Comparison of ENCODE assay signal across 14 cellular contexts in genomic region chr11:65609236-65609635, GRCh38. TPM values are rescaled to one million over a fixed set of nuclear protein-coding genes. Genes with fewer than 3 reads are reported as not detected.
DNase-seq lines count a peak whose midpoint lies in the region; ATAC-seq and TF ChIP-seq lines count a peak whose summit lies in the region.
"Had no signal": no experiment of that assay in that cellular context is flagged by ENCODE, and none has a peak within 500 bp of the region (broad histone marks: within the 10 kb centered on the region; RNA-seq: fewer than 3 reads in every experiment).

No MANE protein-coding gene starts in this region.

- H3K9me3 Mint-ChIP-seq in CD4-positive, alpha-beta T cell = no peaks in the 10 kb centered on the region
- H3K9me3 Mint-ChIP-seq: mesothelial cell of epicardium had no signal

- H3K27ac Mint-ChIP-seq in CD4-positive, alpha-beta T cell = peak overlapping the region; percentile 62
- peak overlapping the region; percentile 94 for H3K27ac Mint-ChIP-seq in T-helper 17 cell
- H3K27ac Mint-ChIP-seq: mesothelial cell of epicardium had no signal

- H3K27me3 ChIP-seq in CD4-positive, alpha-beta T cell (ENCODE audit: control insufficient read depth, insufficient read depth, low read length) = no peaks in the 10 kb centered on the region
- H3K27me3 ChIP-seq in neutrophil = no peaks in the 10 kb centered on the region
- H3K27me3 ChIP-seq in osteoblast (ENCODE audit: insufficient read depth, low read length) = no peaks in the 10 kb centered on the region

- no peak overlapping the region for H3K27ac ChIP-seq in CD4-positive, alpha-beta T cell (ENCODE audit: low read depth, low read length)
- H3K27ac ChIP-seq in neutrophil = peak overlapping the region; percentile 98
- H3K27ac ChIP-seq in osteoblast (ENCODE audit: low read depth, low read length) = no peak overlapping the region
- H3K27ac ChIP-seq: epithelial cell of prostate had no signal

- TF ChIP-seq CTCF in CD4-positive, alpha-beta T cell (IDR thresholded peaks at IDR 0.05) = no peak
- TF ChIP-seq CTCF in neutrophil (IDR thresholded peaks at IDR 0.05) = no peak
- TF ChIP-seq CTCF in osteoblast (IDR thresholded peaks at IDR 0.05; ENCODE audit: extremely low read depth, low read depth, low read length) = no peak

- TF ChIP-seq POLR2A in erythroblast (IDR thresholded peaks at IDR 0.05; ENCODE audit: low read length) = no peak

- H3K36me3 Mint-ChIP-seq in CD4-positive, alpha-beta T cell (ENCODE audit: low read depth) = peaks cover 74% of the 10 kb centered on the region
- no peaks in the 10 kb centered on the region for H3K36me3 Mint-ChIP-seq in T-helper 17 cell (ENCODE audit: low read depth)

- no peak for ATAC-seq in CD4-positive, alpha-beta T cell (ENCODE audit: poor library complexity)
- no peak for ATAC-seq in T-helper 17 cell

- POLR2A ChIA-PET in CD4-positive, alpha-beta T cell (lab: Charles Lee) = interaction anchor here (1.2 kb wide), 1 partner anchor 43 kb away, joined by 3 read pairs; no protein-coding TSS in a partner anchor

- H3K4me3 Mint-ChIP-seq in CD4-positive, alpha-beta T cell = peak overlapping the region; percentile 60
- no peak overlapping the region for H3K4me3 Mint-ChIP-seq in T-helper 17 cell
- H3K4me3 Mint-ChIP-seq: mesothelial cell of epicardium had no signal

- H2AFZ ChIP-seq in osteoblast (ENCODE audit: low read length) = no peak overlapping the region

- no peak for DNase-seq in CD4-positive, alpha-beta T cell
- DNase-seq in T-helper 17 cell (no peak), erythroblast (lab: John Stamatoyannopoulos, UW) (peak; percentile 66 to 70), osteoblast (ENCODE audit: insufficient read length, low spot score, missing footprints) (no peak), superior temporal gyrus (ENCODE audit: extremely low spot score) (no peak)
- DNase-seq in activated effector memory CD4-positive, alpha-beta T cell treated with anti-CD3 and anti-CD28 coated beads, Interleukin-2, amount 50 U/mL, for 16 hours = no peak
- DNase-seq: COR-L47; NCI-H2029; NCI-H774; stimulated activated CD4-positive, alpha-beta T cell treated with anti-CD3 and anti-CD28 coated beads, Interleukin-2, amount 100 ng/mL, for 48 hours had no signal

- intact Hi-C loops in CD4-positive, alpha-beta T cell (cut with DNase I, micrococcal nuclease) = no loop called here

- H3K4me1 Mint-ChIP-seq in CD4-positive, alpha-beta T cell (ENCODE audit: low read depth) = peaks cover 35% of the 10 kb centered on the region
- H3K4me1 Mint-ChIP-seq in T-helper 17 cell = peaks cover 33% of the 10 kb centered on the region

- no peaks in the 10 kb centered on the region for H3K27me3 Mint-ChIP-seq in CD4-positive, alpha-beta T cell
- H3K27me3 Mint-ChIP-seq in T-helper 17 cell = no peaks in the 10 kb centered on the region

- peaks cover 77% of the 10 kb centered on the region for H3K36me3 ChIP-seq in neutrophil
- peaks cover 25% of the 10 kb centered on the region for H3K36me3 ChIP-seq in osteoblast (ENCODE audit: insufficient read depth, low read length)

- CTCF ChIA-PET in CD4-positive, alpha-beta T cell (lab: Charles Lee) = interaction anchor here (1.2 kb wide), 1 partner anchor 14 kb away, joined by 3 read pairs; the partner anchor contains the start of gene KCNK7

- no peak overlapping the region for H3K4me2 ChIP-seq in osteoblast (ENCODE audit: insufficient read depth, low read length)

- H3K4me1 ChIP-seq in neutrophil (ENCODE audit: control insufficient read depth in 1 of 2, insufficient read depth in 1 of 2, low read depth in 1 of 2, low read length in 1 of 2) (peaks cover 47 to 52% of the 10 kb centered on the region in 2 experiments), osteoblast (ENCODE audit: insufficient read depth, low read length) (peaks cover 33% of the 10 kb centered on the region)

- H3K79me2 ChIP-seq in osteoblast (ENCODE audit: insufficient read depth, low read length) = peaks cover 58% of the 10 kb centered on the region

- H3K9me3 ChIP-seq in CD4-positive, alpha-beta T cell (ENCODE audit: control insufficient read depth, low read length) = no peaks in the 10 kb centered on the region
- H3K9me3 ChIP-seq in T-helper 17 cell (ENCODE audit: control insufficient read depth, low read length, poor library complexity, severe bottlenecking) (no peaks in the 10 kb centered on the region), neutrophil (no peaks in the 10 kb centered on the region), osteoblast (ENCODE audit: low read depth, low read length) (no peaks in the 10 kb centered on the region)

- H3K4me3 ChIP-seq in neutrophil (ENCODE audit: low read depth in 1 of 2, low read length in 1 of 2) (no peak overlapping the region), osteoblast (ENCODE audit: insufficient read depth, low read length) (no peak overlapping the region)

- H4K20me1 ChIP-seq in osteoblast (ENCODE audit: insufficient read depth, low read length) = peaks cover 52% of the 10 kb centered on the region

RNA-seq across cellular contexts. Expression of gene MAP3K11, which starts 4.8 kb away (rescaled TPM):
- 10 to 100 TPM; 45.2 to 45.8 TPM for total RNA-seq in CD4-positive, alpha-beta T cell
- total RNA-seq in T-helper 17 cell (10 to 100 TPM; 63.1 to 64.6 TPM), osteoblast (19.4 and 21.4 TPM in 2 replicates)

RNA-seq across cellular contexts. Expression of gene PCNX3, which starts 6.3 kb away (rescaled TPM):
- 10 to 100 TPM; 37.3 to 40.5 TPM for total RNA-seq in CD4-positive, alpha-beta T cell
- total RNA-seq in T-helper 17 cell (10 to 100 TPM; 56.0 to 60.5 TPM), osteoblast (26.5 and 27.9 TPM in 2 replicates)

RNA-seq across cellular contexts. Expression of gene KCNK7, which starts 13.6 kb away (rescaled TPM):
- 1 to 10 TPM; 4.9 to 5.0 TPM for total RNA-seq in CD4-positive, alpha-beta T cell
- total RNA-seq in T-helper 17 cell (1 to 10 TPM; 4.7 to 5.7 TPM), osteoblast (0.29 TPM in 1 of 2 replicates, not detected in the other)
- total RNA-seq: H4 had no signal

RNA-seq across cellular contexts. Expression of gene SIPA1, which starts 28.7 kb away (rescaled TPM):
- 100 to 1,000 TPM; 272 to 298 TPM for total RNA-seq in CD4-positive, alpha-beta T cell
- total RNA-seq in T-helper 17 cell (100 to 1,000 TPM; 142 to 182 TPM), osteoblast (12.7 and 15.2 TPM in 2 replicates)

RNA-seq across cellular contexts. Expression of gene EHBP1L1, which starts 33.4 kb away (rescaled TPM):
- total RNA-seq in CD4-positive, alpha-beta T cell = 10 to 100 TPM; 82.6 to 88.5 TPM
- total RNA-seq in T-helper 17 cell (100 to 1,000 TPM; 123 to 152 TPM), osteoblast (43.9 and 58.6 TPM in 2 replicates)

Comparison
In these comparisons a context has a peak if more than half of its experiments do, and no peak if none do; other contexts are left out.
1. DNase-seq: peak in erythroblast (2 of 2); none in CD4-positive, alpha-beta T cell (0 of 10), T-helper 17 cell (0 of 3), osteoblast (single experiment), activated effector memory CD4-positive, alpha-beta T cell treated with anti-CD3 and anti-CD28 coated beads, Interleukin-2, amount 50 U/mL, for 16 hours (single experiment) and superior temporal gyrus (single experiment).